17 cellular contexts compared by ENCODE assay signal in the genomic region with DNA sequence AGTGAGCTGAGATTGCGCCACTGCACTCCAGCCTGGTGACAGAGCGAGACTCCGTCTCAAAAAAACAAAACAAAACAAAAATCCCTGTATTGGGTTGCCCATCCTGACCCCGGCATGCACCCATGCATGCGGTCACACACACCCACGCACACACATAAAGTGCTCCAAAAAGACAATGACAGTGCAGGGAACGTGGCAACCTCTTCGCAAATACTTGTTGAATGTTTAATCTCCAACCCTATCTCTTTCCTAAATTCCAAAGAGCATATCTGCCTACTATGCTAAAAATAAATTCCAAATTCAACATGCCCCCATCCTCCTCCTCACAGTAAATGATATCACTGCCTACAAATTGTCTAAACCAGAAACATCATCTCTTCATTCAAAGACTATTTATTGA. TPM values are rescaled to one million over a fixed set of nuclear protein-coding genes. Genes with fewer than 3 reads are reported as not detected.
DNase-seq lines count a peak whose midpoint lies in the region; ATAC-seq, FAIRE-seq and TF ChIP-seq lines count a peak whose summit lies in the region.
"Had no signal": no experiment of that assay in that cellular context is flagged by ENCODE, and none has a peak within 500 bp of the region (broad histone marks: within the 10 kb centered on the region; RNA-seq: fewer than 3 reads in every experiment).

No MANE protein-coding gene starts in this region.

- no peaks in the 10 kb centered on the region for H3K9me3 Mint-ChIP-seq in nephron progenitor cell
- H3K9me3 Mint-ChIP-seq in stimulated activated memory B cell treated with anti-CD40 and anti-IgM and Interleukin-4, amounts not matched to agents 10 μg/mL and 1 μg/mL and 100 μg/mL, for 72 hours: no peaks in the 10 kb centered on the region
- no peaks in the 10 kb centered on the region for H3K9me3 Mint-ChIP-seq in activated naive CD8-positive, alpha-beta T cell treated with anti-CD3 and anti-CD28 coated beads, Interleukin-2, amount 50 U/mL, for 24 hours
- H3K9me3 Mint-ChIP-seq: CD4-positive, alpha-beta T cell had no signal

- peaks cover 3% of the 10 kb centered on the region for H3K27me3 Mint-ChIP-seq in nephron progenitor cell (ENCODE audit: low read depth, poor library complexity)
- no peaks in the 10 kb centered on the region for H3K27me3 Mint-ChIP-seq in stimulated activated memory B cell treated with anti-CD40 and anti-IgM and Interleukin-4, amounts not matched to agents 10 μg/mL and 1 μg/mL and 100 μg/mL, for 72 hours
- peaks cover 9% of the 10 kb centered on the region for H3K27me3 Mint-ChIP-seq in activated naive CD8-positive, alpha-beta T cell treated with anti-CD3 and anti-CD28 coated beads, Interleukin-2, amount 50 U/mL, for 24 hours

- intact Hi-C loops in K562 (cut with micrococcal nuclease): no loop called here

- no peak for TF ChIP-seq EP300 in K562 (IDR thresholded peaks at IDR 0.05; ENCODE audit: low read length)

- H3K9me2 ChIP-seq in DOHH2 (replicated peaks; ENCODE audit: control insufficient read depth, low read length): no peaks in the 10 kb centered on the region

- DNase-seq in K562 (ENCODE audit: extremely low read depth in 1 of 4, low spot score in 3 of 4) (no peak), nephron progenitor cell (no peak), KBM-7 (no peak)
- DNase-seq in activated naive CD8-positive, alpha-beta T cell treated with anti-CD3 and anti-CD28 coated beads, Interleukin-2, amount 50 U/mL, for 24 hours: no peak
- DNase-seq: Calu3; CD4-positive, alpha-beta T cell; DMS 273 treated with DMSO at 0.1 percent for 48 hours; GM23248; Kasumi-1 had no signal

- no peaks in the 10 kb centered on the region for H4K20me1 ChIP-seq in DOHH2 (ENCODE audit: control insufficient read depth, insufficient read depth, low read depth, low read length)
- H4K20me1 ChIP-seq in K562 (replicated peaks; ENCODE audit: control insufficient read depth, insufficient read depth, low read length): no peaks in the 10 kb centered on the region
- H4K20me1 ChIP-seq: BLaER1 had no signal

- TF ChIP-seq CTCF in DOHH2 (IDR thresholded peaks at IDR 0.05; ENCODE audit: low read depth, low read length, poor library complexity, severe bottlenecking) (no peak), K562 (IDR thresholded peaks at IDR 0.05 in 2 of 3, conservative IDR thresholded peaks at IDR 0.05 in 1 of 3; ENCODE audit: insufficient read depth in 2 of 3, low read depth in 1 of 3, low read length in 3 of 3) (no peak), nephron progenitor cell (IDR thresholded peaks at IDR 0.05) (no peak)

- H2AFZ ChIP-seq in K562 (ENCODE audit: low read depth, low read length): no peak overlapping the region
- H2AFZ ChIP-seq: GM23248 had no signal

- peaks cover 99% of the 10 kb centered on the region for H3K4me1 ChIP-seq in DOHH2 (ENCODE audit: control insufficient read depth, low read length)
- H3K4me1 ChIP-seq in K562 (replicated peaks in 1 of 2; ENCODE audit: control insufficient read depth in 2 of 2, insufficient read depth in 2 of 2, low read length in 2 of 2): peaks cover 7 to 11% of the 10 kb centered on the region in 2 experiments; a peak in 4 of 5 replicates

- H3K79me2 ChIP-seq in DOHH2 (ENCODE audit: control insufficient read depth, low read length): peaks cover 85% of the 10 kb centered on the region
- H3K79me2 ChIP-seq in K562 (ENCODE audit: control insufficient read depth, insufficient read depth, low read length): no peaks in the 10 kb centered on the region

- H3K4me3 ChIP-seq in DOHH2 (ENCODE audit: low read length) (peak overlapping the region; percentile 69), K562 (no peak overlapping the region)
- H3K4me3 ChIP-seq: BLaER1, GM23248 had no signal

- ATAC-seq in K562 (no peak), HG02885 (IDR thresholded peaks at IDR 0.05; ENCODE audit: poor library complexity, unreplicated experiment) (no peak)
- ATAC-seq in stimulated activated memory B cell treated with anti-CD40 and anti-IgM and Interleukin-4, amounts not matched to agents 10 μg/mL and 1 μg/mL and 100 μg/mL, for 72 hours: no peak
- no peak for ATAC-seq in activated naive CD8-positive, alpha-beta T cell treated with anti-CD3 and anti-CD28 coated beads, Interleukin-2, amount 50 U/mL, for 24 hours
- ATAC-seq: HCT116 had no signal

- no peak overlapping the region for H3K4me3 Mint-ChIP-seq in nephron progenitor cell
- no peak overlapping the region for H3K4me3 Mint-ChIP-seq in stimulated activated memory B cell treated with anti-CD40 and anti-IgM and Interleukin-4, amounts not matched to agents 10 μg/mL and 1 μg/mL and 100 μg/mL, for 72 hours
- no peak overlapping the region for H3K4me3 Mint-ChIP-seq in activated naive CD8-positive, alpha-beta T cell treated with anti-CD3 and anti-CD28 coated beads, Interleukin-2, amount 50 U/mL, for 24 hours
- H3K4me3 Mint-ChIP-seq: CD4-positive, alpha-beta T cell had no signal

- peaks cover 44% of the 10 kb centered on the region for H3F3A ChIP-seq in DOHH2 (ENCODE audit: control insufficient read depth, insufficient read depth)

- in situ Hi-C loops in K562 (cut with MboI): no loop called here
- in situ Hi-C loops in KBM-7 (cut with MboI; ENCODE audit: low pct_unique_long_range_greater_than_20kb, low sequenced_read_pairs): no loop called here

- H3K9me1 ChIP-seq in K562 (ENCODE audit: control insufficient read depth, insufficient read depth, low read length): no peaks in the 10 kb centered on the region

- FAIRE-seq in K562 (lab: Jason Lieb, UNC): no peak
- FAIRE-seq: A204.1, H54, HTR-8/SVneo had no signal

- H3K4me2 ChIP-seq in DOHH2 (ENCODE audit: low read length) (peak overlapping the region; percentile 95), K562 (ENCODE audit: insufficient read depth, low read length) (no peak overlapping the region)
- H3K4me2 ChIP-seq: BLaER1 had no signal

- 21% methylated on average over 8 of the region's 8 CpGs for WGBS in K562 (ENCODE audit: insufficient coverage, low coverage, missing lambda C conversion rate)

- no peak overlapping the region for H3K9ac ChIP-seq in K562 (ENCODE audit: insufficient read depth in 1 of 2, low read depth in 2 of 2, low read length in 2 of 2)
- H3K9ac ChIP-seq: BLaER1, GM23248 had no signal

- no peak for TF ChIP-seq RAD21 in K562 (CRISPR knock-in tag; conservative IDR thresholded peaks at IDR 0.05 in 1 of 2, IDR thresholded peaks at IDR 0.05 in 1 of 2)

- peak overlapping the region; percentile 100 for H3K27ac ChIP-seq in DOHH2 (ENCODE audit: low read depth, low read length)
- no peak overlapping the region for H3K27ac ChIP-seq in K562 (ENCODE audit: extremely low read depth, low read depth, low read length)
- H3K27ac ChIP-seq: BLaER1, GM23248 had no signal

- H3K27me3 ChIP-seq in DOHH2 (ENCODE audit: control insufficient read depth, low read length) (no peaks in the 10 kb centered on the region), K562 (ENCODE audit: control insufficient read depth in 2 of 2, insufficient read depth in 2 of 2, low read length in 2 of 2) (peaks cover 0 to 9% of the 10 kb centered on the region in 2 experiments; a peak in 2 of 5 replicates)
- H3K27me3 ChIP-seq: BLaER1 had no signal

- no TSS peak for BruUV-seq in K562 (replicated peaks; lab: Mats Ljungman, UMichigan)

- TF ChIP-seq POLR2A in K562 (conservative IDR thresholded peaks at IDR 0.05): no peak

- H3K27ac Mint-ChIP-seq in nephron progenitor cell: peak overlapping the region; percentile 49
- H3K27ac Mint-ChIP-seq in stimulated activated memory B cell treated with anti-CD40 and anti-IgM and Interleukin-4, amounts not matched to agents 10 μg/mL and 1 μg/mL and 100 μg/mL, for 72 hours: peak overlapping the region; percentile 79
- H3K27ac Mint-ChIP-seq in activated naive CD8-positive, alpha-beta T cell treated with anti-CD3 and anti-CD28 coated beads, Interleukin-2, amount 50 U/mL, for 24 hours: no peak overlapping the region
- H3K27ac Mint-ChIP-seq: CD4-positive, alpha-beta T cell had no signal

- POLR2A ChIA-PET in K562 (lab: Yijun Ruan, JAX): interaction anchor here (1.3 kb wide), 1 partner anchor 10 kb away, joined by 5 read pairs; no protein-coding TSS in a partner anchor

- CTCF ChIA-PET in K562 (lab: Yijun Ruan, JAX; ENCODE audit: low intra/inter-chr PET ratio): no interaction called here

- H3K36me3 Mint-ChIP-seq in nephron progenitor cell (ENCODE audit: low read depth): no peaks in the 10 kb centered on the region
- H3K36me3 Mint-ChIP-seq in stimulated activated memory B cell treated with anti-CD40 and anti-IgM and Interleukin-4, amounts not matched to agents 10 μg/mL and 1 μg/mL and 100 μg/mL, for 72 hours: peaks cover 20% of the 10 kb centered on the region
- no peaks in the 10 kb centered on the region for H3K36me3 Mint-ChIP-seq in activated naive CD8-positive, alpha-beta T cell treated with anti-CD3 and anti-CD28 coated beads, Interleukin-2, amount 50 U/mL, for 24 hours (ENCODE audit: low read depth)

- H3K9me3 ChIP-seq in DOHH2 (ENCODE audit: control insufficient read depth, insufficient read depth, low read length) (no peaks in the 10 kb centered on the region), K562 (replicated peaks; ENCODE audit: control insufficient read depth, insufficient read depth, low read depth, low read length) (no peaks in the 10 kb centered on the region)
- H3K9me3 ChIP-seq: BLaER1 had no signal

- H3K36me3 ChIP-seq in DOHH2 (ENCODE audit: control insufficient read depth, low read length) (peaks cover 60% of the 10 kb centered on the region), K562 (ENCODE audit: control insufficient read depth, insufficient read depth, low read length) (no peaks in the 10 kb centered on the region)
- H3K36me3 ChIP-seq: BLaER1 had no signal

- peaks cover 17% of the 10 kb centered on the region for H3K4me1 Mint-ChIP-seq in nephron progenitor cell
- H3K4me1 Mint-ChIP-seq in stimulated activated memory B cell treated with anti-CD40 and anti-IgM and Interleukin-4, amounts not matched to agents 10 μg/mL and 1 μg/mL and 100 μg/mL, for 72 hours: peaks cover 80% of the 10 kb centered on the region
- H3K4me1 Mint-ChIP-seq in activated naive CD8-positive, alpha-beta T cell treated with anti-CD3 and anti-CD28 coated beads, Interleukin-2, amount 50 U/mL, for 24 hours: peaks cover 7% of the 10 kb centered on the region

RNA-seq across cellular contexts. Expression of gene SLC7A7, which starts 13.5 kb away (rescaled TPM):
- 0.69 and 0.76 TPM in 2 replicates for total RNA-seq in K562 (2011; cell fraction: chromatin; rRNA removed; ENCODE audit: low replicate concordance)
- total RNA-seq in K562 (2011; cell fraction: nucleolus; rRNA removed): 0.33 and 0.53 TPM in 2 replicates
- 0.31 and 0.66 TPM in 2 replicates for total RNA-seq in K562 (2011; cell fraction: nucleoplasm; rRNA removed)
- total RNA-seq in K562 (2014; rRNA removed) (0.41 TPM in 1 of 2 replicates, not detected in the other), K562 (2014; rRNA removed; fragmentation: Illumina TruSeq; extraction: Trizol) (0.07 TPM in 1 of 2 replicates, not detected in the other), K562 (2015; rRNA removed; fragmentation: Illumina TruSeq; extraction: Trizol) (0.11 and 0.14 TPM in 2 replicates), K562 (2021) (0.36 and 0.60 TPM in 2 replicates)
- polyA plus RNA-seq in K562 (2011; rRNA removed) (0.38 and 0.45 TPM in 2 replicates), K562 (2014; fragmentation: Illumina TruSeq; extraction: Trizol) (0.22 and 0.46 TPM in 2 replicates), K562 (2014; fragmentation: Nextera tagmentation; extraction: Ambion mirVana) (under 1 TPM; 0.24 to 0.32 TPM), K562 (2014; rRNA removed) (0.68 and 1.0 TPM in 2 replicates)
- polyA plus RNA-seq in K562 (2011; cell fraction: cytosol; rRNA removed): 0.27 TPM in 2 replicates
- 0.29 and 0.48 TPM in 2 replicates for polyA plus RNA-seq in K562 (2011; cell fraction: nucleus; rRNA removed)
- 0.20 and 0.80 TPM in 2 replicates for polyA plus RNA-seq in K562 (2012)
- 0.27 and 0.39 TPM in 2 replicates for polyA minus RNA-seq in K562 (2011; rRNA and poly(A)+ RNA removed)
- not detected in 2 replicates for polyA minus RNA-seq in K562 (2011; cell fraction: cytosol; rRNA and poly(A)+ RNA removed)
- not detected in 2 replicates for polyA minus RNA-seq in K562 (2011; cell fraction: nucleus; rRNA and poly(A)+ RNA removed)

RNA-seq across cellular contexts. Expression of gene MRPL52, which starts 28.0 kb away (rescaled TPM):
- total RNA-seq in K562 (2011; cell fraction: chromatin; rRNA removed; ENCODE audit: low replicate concordance): 70.4 and 75.8 TPM in 2 replicates
- 57.0 and 70.0 TPM in 2 replicates for total RNA-seq in K562 (2011; cell fraction: nucleolus; rRNA removed)
- total RNA-seq in K562 (2011; cell fraction: nucleoplasm; rRNA removed): 73.5 and 91.2 TPM in 2 replicates
- 161 and 168 TPM in 2 replicates for total RNA-seq in K562 (2014; rRNA removed)
- total RNA-seq in K562 (2014; rRNA removed; fragmentation: Illumina TruSeq; extraction: Trizol): 162 and 169 TPM in 2 replicates
- total RNA-seq in K562 (2015; rRNA removed; fragmentation: Illumina TruSeq; extraction: Trizol): 169 and 170 TPM in 2 replicates
- total RNA-seq in K562 (2021): 213 and 214 TPM in 2 replicates
- polyA plus RNA-seq in K562 (2011; rRNA removed): 107 and 113 TPM in 2 replicates
- polyA plus RNA-seq in K562 (2011; cell fraction: cytosol; rRNA removed): 60.6 and 83.2 TPM in 2 replicates
- 55.8 and 68.8 TPM in 2 replicates for polyA plus RNA-seq in K562 (2011; cell fraction: nucleus; rRNA removed)
- 149 and 246 TPM in 2 replicates for polyA plus RNA-seq in K562 (2012)
- 71.1 and 71.5 TPM in 2 replicates for polyA plus RNA-seq in K562 (2014; fragmentation: Illumina TruSeq; extraction: Trizol)
- polyA plus RNA-seq in K562 (2014; fragmentation: Nextera tagmentation; extraction: Ambion mirVana): 10 to 100 TPM; 56.5 to 79.8 TPM
- 173 and 220 TPM in 2 replicates for polyA plus RNA-seq in K562 (2014; rRNA removed)
- polyA minus RNA-seq in K562 (2011; rRNA and poly(A)+ RNA removed): 24.4 and 36.8 TPM in 2 replicates
- polyA minus RNA-seq in K562 (2011; cell fraction: cytosol; rRNA and poly(A)+ RNA removed): 42.3 and 44.0 TPM in 2 replicates
- 20.5 and 28.9 TPM in 2 replicates for polyA minus RNA-seq in K562 (2011; cell fraction: nucleus; rRNA and poly(A)+ RNA removed)

RNA-seq across cellular contexts. Expression of gene MMP14, which starts 34.7 kb away (rescaled TPM):
- total RNA-seq in K562 (2011; cell fraction: chromatin; rRNA removed; ENCODE audit: low replicate concordance): 9.3 and 17.2 TPM in 2 replicates
- 8.4 and 8.8 TPM in 2 replicates for total RNA-seq in K562 (2011; cell fraction: nucleolus; rRNA removed)
- total RNA-seq in K562 (2011; cell fraction: nucleoplasm; rRNA removed): 7.2 and 9.0 TPM in 2 replicates
- 0.36 and 0.65 TPM in 2 replicates for total RNA-seq in K562 (2014; rRNA removed)
- total RNA-seq in K562 (2014; rRNA removed; fragmentation: Illumina TruSeq; extraction: Trizol): 0.51 and 0.80 TPM in 2 replicates
- 0.94 and 0.98 TPM in 2 replicates for total RNA-seq in K562 (2015; rRNA removed; fragmentation: Illumina TruSeq; extraction: Trizol)
- total RNA-seq in K562 (2021): 2.3 and 4.5 TPM in 2 replicates
- 2.1 and 2.9 TPM in 2 replicates for polyA plus RNA-seq in K562 (2011; rRNA removed)
- polyA plus RNA-seq in K562 (2011; cell fraction: cytosol; rRNA removed): 3.2 and 3.4 TPM in 2 replicates
- polyA plus RNA-seq in K562 (2011; cell fraction: nucleus; rRNA removed): 15.7 and 30.4 TPM in 2 replicates
- polyA plus RNA-seq in K562 (2012): 1.5 and 4.9 TPM in 2 replicates
- 1.2 and 1.3 TPM in 2 replicates for polyA plus RNA-seq in K562 (2014; fragmentation: Illumina TruSeq; extraction: Trizol)
- not detected for polyA plus RNA-seq in K562 (2014; fragmentation: Nextera tagmentation; extraction: Ambion mirVana)
- polyA plus RNA-seq in K562 (2014; rRNA removed): 2.8 and 5.8 TPM in 2 replicates
- 0.35 and 0.39 TPM in 2 replicates for polyA minus RNA-seq in K562 (2011; rRNA and poly(A)+ RNA removed)
- 1.0 TPM in 1 of 2 replicates, not detected in the other for polyA minus RNA-seq in K562 (2011; cell fraction: cytosol; rRNA and poly(A)+ RNA removed)
- 2.0 and 2.6 TPM in 2 replicates for polyA minus RNA-seq in K562 (2011; cell fraction: nucleus; rRNA and poly(A)+ RNA removed)

RNA-seq across cellular contexts. Expression of gene OXA1L, which starts 35.2 kb away (rescaled TPM):
- total RNA-seq in K562 (2011; cell fraction: chromatin; rRNA removed; ENCODE audit: low replicate concordance): 185 and 201 TPM in 2 replicates
- 139 and 158 TPM in 2 replicates for total RNA-seq in K562 (2011; cell fraction: nucleolus; rRNA removed)
- total RNA-seq in K562 (2011; cell fraction: nucleoplasm; rRNA removed): 191 and 256 TPM in 2 replicates
- total RNA-seq in K562 (2014; rRNA removed) (145 and 157 TPM in 2 replicates), K562 (2014; rRNA removed; fragmentation: Illumina TruSeq; extraction: Trizol) (99.6 and 100 TPM in 2 replicates), K562 (2015; rRNA removed; fragmentation: Illumina TruSeq; extraction: Trizol) (115 TPM in 2 replicates), K562 (2021) (119 and 125 TPM in 2 replicates)
- polyA plus RNA-seq in K562 (2011; rRNA removed) (166 and 183 TPM in 2 replicates), K562 (2014; fragmentation: Illumina TruSeq; extraction: Trizol) (204 and 210 TPM in 2 replicates), K562 (2014; fragmentation: Nextera tagmentation; extraction: Ambion mirVana) (100 to 1,000 TPM; 137 to 166 TPM), K562 (2014; rRNA removed) (195 and 210 TPM in 2 replicates)
- 170 and 202 TPM in 2 replicates for polyA plus RNA-seq in K562 (2011; cell fraction: cytosol; rRNA removed)
- 331 and 388 TPM in 2 replicates for polyA plus RNA-seq in K562 (2011; cell fraction: nucleus; rRNA removed)
- 129 and 159 TPM in 2 replicates for polyA plus RNA-seq in K562 (2012)
- polyA minus RNA-seq in K562 (2011; rRNA and poly(A)+ RNA removed): 103 and 117 TPM in 2 replicates
- 64.9 and 65.9 TPM in 2 replicates for polyA minus RNA-seq in K562 (2011; cell fraction: cytosol; rRNA and poly(A)+ RNA removed)
- polyA minus RNA-seq in K562 (2011; cell fraction: nucleus; rRNA and poly(A)+ RNA removed): 81.6 and 132 TPM in 2 replicates
